2 cellular contexts compared by ENCODE assay signal in the genomic region with DNA sequence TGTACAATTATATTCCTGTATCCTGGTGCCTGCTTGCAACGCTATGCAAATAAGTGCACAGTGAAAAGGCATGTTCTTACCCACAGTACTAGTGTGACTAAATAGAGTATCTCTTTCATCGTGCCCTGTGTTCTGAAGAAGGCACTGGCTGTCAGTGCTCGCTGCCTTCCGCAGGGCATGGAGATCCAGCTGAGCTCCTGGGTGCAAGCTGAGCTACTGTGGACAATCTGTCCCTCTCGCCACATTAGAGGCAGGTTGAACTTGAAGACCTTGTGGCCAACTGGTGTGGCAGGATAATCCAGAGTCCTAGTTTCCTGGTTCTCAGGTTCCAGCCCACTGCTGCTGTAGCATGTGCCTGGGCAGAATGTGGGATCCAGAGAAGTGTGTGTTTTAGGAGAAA.
TF ChIP-seq lines count a peak whose summit lies in the region.

No MANE protein-coding gene starts in this region.

TF ChIP-seq in HEK293, 187 proteins besides CTCF, POLR2A, EP300 and RAD21 (continued from another document):
- TF ChIP-seq PATZ1 (tag by site-specific recombination; IDR thresholded peaks at IDR 0.05) (no peak), SCRT1 (tag by site-specific recombination; IDR thresholded peaks at IDR 0.05; ENCODE audit: borderline replicate concordance) (no peak), ZNF707 (tag by site-specific recombination; IDR thresholded peaks at IDR 0.05) (no peak), ZNF548 (tag by site-specific recombination; IDR thresholded peaks at IDR 0.05) (no peak), ZNF670 (tag by site-specific recombination; IDR thresholded peaks at IDR 0.05; ENCODE audit: low read depth) (no peak), ZNF239 (tag by site-specific recombination; IDR thresholded peaks at IDR 0.05) (no peak), ZNF521 (tag by site-specific recombination; IDR thresholded peaks at IDR 0.05) (no peak), ZNF146 (tag by site-specific recombination; IDR thresholded peaks at IDR 0.05) (no peak), ZNF274 (IDR thresholded peaks at IDR 0.05; ENCODE audit: low read length) (no peak), ZNF274 (tag by site-specific recombination; IDR thresholded peaks at IDR 0.05; ENCODE audit: borderline replicate concordance) (no peak)
- TF ChIP-seq, protein P1, sequence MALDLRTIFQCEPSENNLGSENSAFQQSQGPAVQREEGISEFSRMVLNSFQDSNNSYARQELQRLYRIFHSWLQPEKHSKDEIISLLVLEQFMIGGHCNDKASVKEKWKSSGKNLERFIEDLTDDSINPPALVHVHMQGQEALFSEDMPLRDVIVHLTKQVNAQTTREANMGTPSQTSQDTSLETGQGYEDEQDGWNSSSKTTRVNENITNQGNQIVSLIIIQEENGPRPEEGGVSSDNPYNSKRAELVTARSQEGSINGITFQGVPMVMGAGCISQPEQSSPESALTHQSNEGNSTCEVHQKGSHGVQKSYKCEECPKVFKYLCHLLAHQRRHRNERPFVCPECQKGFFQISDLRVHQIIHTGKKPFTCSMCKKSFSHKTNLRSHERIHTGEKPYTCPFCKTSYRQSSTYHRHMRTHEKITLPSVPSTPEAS (tag by site-specific recombination; IDR thresholded peaks at IDR 0.05) = no peak

TF ChIP-seq in WTC11, 78 proteins besides CTCF, POLR2A, EP300 and RAD21 (continued from another document):
- no peak for TF ChIP-seq STAT6 (CRISPR knock-in tag; conservative IDR thresholded peaks at IDR 0.05; ENCODE audit: low read depth)
